ENCODE assay signal across 1 cellular context in genomic region chr6:46491201-46491788, GRCh38.
A peak's percentile ranks its signal among the peaks of the same experiment; 100 is the strongest.
TF ChIP-seq lines count a peak whose summit lies in the region.

TSS of gene RCAN2 (minus strand) at chr6:46491449.

TF ChIP-seq in K562, 482 proteins besides CTCF, POLR2A, EP300 and RAD21 (continued from another document):
- no peak for TF ChIP-seq MAX (CRISPR knock-in tag; IDR thresholded peaks at IDR 0.05)
- no peak for TF ChIP-seq NCOA4 (IDR thresholded peaks at IDR 0.05; ENCODE audit: partially characterized antibody)
- TF ChIP-seq PCBP1 (IDR thresholded peaks at IDR 0.05; ENCODE audit: low read depth, low read length, poor library complexity, severe bottlenecking) = peak; percentile 30
- no peak for TF ChIP-seq MBD2 (IDR thresholded peaks at IDR 0.05; ENCODE audit: borderline replicate concordance, low read depth)
- no peak for TF ChIP-seq HNRNPH1 (optimal IDR thresholded peaks at IDR 0.05; ENCODE audit: low read depth, low read length)
- TF ChIP-seq MBD1 (CRISPR knock-in tag; IDR thresholded peaks at IDR 0.05) = no peak
- TF ChIP-seq U2AF1 (optimal IDR thresholded peaks at IDR 0.05; ENCODE audit: low read depth, low read length) = no peak
TF ChIP-seq in K562: peak in this region for 2.
